Comparison of ENCODE assay signal across 2 cellular contexts in the genomic region with DNA sequence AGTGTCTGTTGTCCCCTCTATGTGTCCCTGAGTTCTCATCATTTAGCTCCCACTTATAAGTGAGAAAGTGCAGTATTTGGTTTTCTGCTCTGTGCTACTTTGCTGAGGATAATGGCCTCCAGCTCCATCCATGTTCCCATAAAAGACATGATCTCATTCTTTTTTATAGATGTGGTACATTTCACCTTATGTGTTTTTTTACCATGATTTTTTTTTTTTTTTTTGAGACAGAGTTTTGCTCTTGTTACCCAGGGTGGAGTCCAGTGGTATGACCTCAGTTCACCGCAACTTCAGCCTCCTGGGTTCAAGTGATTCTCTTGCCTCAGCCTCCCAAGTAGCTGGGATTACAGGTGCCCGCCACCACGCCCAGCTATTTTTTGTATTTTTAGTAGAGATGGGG. TPM values are rescaled to one million over a fixed set of nuclear protein-coding genes. Genes with fewer than 3 reads are reported as not detected.
"Had no signal": no experiment of that assay in that cellular context is flagged by ENCODE, and none has a peak within 500 bp of the region (broad histone marks: within the 10 kb centered on the region; RNA-seq: fewer than 3 reads in every experiment).

No MANE protein-coding gene starts in this region.

RNA-seq across cellular contexts. Expression of a gene that starts 56.9 kb away (rescaled TPM):
- total RNA-seq: activated CD8-positive, alpha-beta T cell treated with anti-CD3 and anti-CD28 coated beads for 36 hours; activated T-helper 17 cell treated with anti-CD3 and anti-CD28 coated beads, Interleukin-2, amount 50 U/mL, for 72 hours had no signal
